In genomic region chr17:31458829-31459228, GRCh38 we compare ENCODE assay signal across 1 cellular context.
TF ChIP-seq lines count a peak whose summit lies in the region.

No MANE protein-coding gene starts in this region.

TF ChIP-seq in H1, 55 proteins besides CTCF, POLR2A, EP300 and RAD21 (continued from another document):
- no peak for TF ChIP-seq POLR2AphosphoS5 (IDR thresholded peaks at IDR 0.05; ENCODE audit: low read depth, low read length)
- TF ChIP-seq TAF1 (IDR thresholded peaks at IDR 0.05; ENCODE audit: low read depth, low read length) = no peak
- TF ChIP-seq CREB1 (IDR thresholded peaks at IDR 0.05) = no peak
- no peak for TF ChIP-seq NANOG (IDR thresholded peaks at IDR 0.05; ENCODE audit: insufficient read depth, low read depth, low read length, poor library complexity, severe bottlenecking)
